ENCODE assay signal across 8 cellular contexts in genomic region chr6:7313505-7314165, GRCh38. TPM values are rescaled to one million over a fixed set of nuclear protein-coding genes. Genes with fewer than 3 reads are reported as not detected.
DNase-seq lines count a peak whose midpoint lies in the region; FAIRE-seq and TF ChIP-seq lines count a peak whose summit lies in the region.

No MANE protein-coding gene starts in this region.

- in situ Hi-C loops in astrocyte of the spinal cord (cut with HindIII; ENCODE audit: low sequenced_read_pairs) = no loop called here

- H3K4me3 ChIP-seq in astrocyte of the spinal cord (ENCODE audit: low read depth, low read length) (peak overlapping the region; percentile 96), mesendoderm (ENCODE audit: low read length) (no peak overlapping the region)

- H2BK5ac ChIP-seq in mesendoderm (ENCODE audit: low read length) = no peak overlapping the region

- FAIRE-seq in urothelium cell line (lab: Jason Lieb, UNC) = no peak

- no peaks in the 10 kb centered on the region for H3K27me3 Mint-ChIP-seq in activated naive CD4-positive, alpha-beta T cell treated with anti-CD3 and anti-CD28 coated beads for 36 hours (ENCODE audit: low read depth)

- H3K4me1 Mint-ChIP-seq in activated naive CD4-positive, alpha-beta T cell treated with anti-CD3 and anti-CD28 coated beads for 36 hours (ENCODE audit: low read depth) = peaks cover 34% of the 10 kb centered on the region

- no CpG with 5 or more reads among the region's 15 CpGs for WGBS in mesendoderm (ENCODE audit: extremely low coverage, insufficient coverage, low lambda C conversion rate)

- H2BK15ac ChIP-seq in mesendoderm (replicated peaks; ENCODE audit: low read depth) = no peak overlapping the region

- no peaks in the 10 kb centered on the region for H3K36me3 ChIP-seq in mesendoderm (ENCODE audit: control insufficient read depth, insufficient read depth, low read length)

- peaks cover 29% of the 10 kb centered on the region for H3K36me3 Mint-ChIP-seq in activated naive CD4-positive, alpha-beta T cell treated with anti-CD3 and anti-CD28 coated beads for 36 hours (ENCODE audit: low read depth)

- H3K4me2 ChIP-seq in mesendoderm (ENCODE audit: low read length) = peak overlapping the region; percentile 59

- peak overlapping the region; percentile 86 for H3K56ac ChIP-seq in mesendoderm (ENCODE audit: low read length)

- no peak overlapping the region for H3K23ac ChIP-seq in mesendoderm (ENCODE audit: low read length)

- H4K8ac ChIP-seq in mesendoderm (ENCODE audit: low read depth, low read length) = peak overlapping the region; percentile 59

- H3K79me1 ChIP-seq in mesendoderm (ENCODE audit: low read length) = peaks cover 2% of the 10 kb centered on the region

- no peak for DNase-seq in activated naive CD4-positive, alpha-beta T cell treated with anti-CD3 and anti-CD28 coated beads for 36 hours
- DNase-seq in activated naive CD4-positive, alpha-beta T cell treated with Interleukin-2 at 50 U/mL for 16 hours = no peak
- DNase-seq in astrocyte of the spinal cord (ENCODE audit: low read depth, low spot score) (no peak), mesendoderm (peak; percentile 22), urothelium cell line (ENCODE audit: low spot score) (peak; percentile 8), KG1 (lab: John Stamatoyannopoulos, UW) (no peak), GM19240 (ENCODE audit: insufficient read length, low spot score) (no peak)
- no peak for DNase-seq in activated CD4-positive, CD25-positive, alpha-beta regulatory T cell (lab: John Stamatoyannopoulos, UW)

- intact Hi-C loops in activated naive CD4-positive, alpha-beta T cell treated with anti-CD3 and anti-CD28 coated beads for 36 hours (cut with micrococcal nuclease) = loop anchor here (1.0 to 10.0 kb wide), 10 partner anchors 31 to 1121 kb away; partner anchors contain the start of genes BLOC1S5, CAGE1, EEF1E1 and RIOK1

- H4K5ac ChIP-seq in mesendoderm (ENCODE audit: low read length) = no peak overlapping the region

- H3K4me1 ChIP-seq in mesendoderm (ENCODE audit: control insufficient read depth, low read depth, low read length) = no peaks in the 10 kb centered on the region

- H2AK5ac ChIP-seq in mesendoderm (ENCODE audit: low read length) = no peak overlapping the region

- peaks cover 6% of the 10 kb centered on the region for H3K9me3 Mint-ChIP-seq in activated naive CD4-positive, alpha-beta T cell treated with anti-CD3 and anti-CD28 coated beads for 36 hours

- no peak for TF ChIP-seq CTCF in astrocyte of the spinal cord (IDR thresholded peaks at IDR 0.05; ENCODE audit: low read depth, low read length)

- CTCF ChIA-PET in activated naive CD4-positive, alpha-beta T cell treated with anti-CD3 and anti-CD28 coated beads for 36 hours (lab: Charles Lee) = interaction anchor here (0.6 to 1.1 kb wide), 2 partner anchors 38 to 303 kb away, joined by 3 read pairs; no protein-coding TSS in a partner anchor

- no peak overlapping the region for H3K4ac ChIP-seq in mesendoderm (ENCODE audit: low read depth, low read length)

- H3K79me2 ChIP-seq in mesendoderm (ENCODE audit: control insufficient read depth, insufficient read depth, low read length) = peaks cover 17% of the 10 kb centered on the region

- peak overlapping the region; percentile 92 for H3K4me3 Mint-ChIP-seq in activated naive CD4-positive, alpha-beta T cell treated with anti-CD3 and anti-CD28 coated beads for 36 hours

- peak overlapping the region; percentile 73 for H3K9ac ChIP-seq in mesendoderm (ENCODE audit: low read length)

- no peaks in the 10 kb centered on the region for H3K27me3 ChIP-seq in mesendoderm (ENCODE audit: insufficient read depth, low read length, poor library complexity)

- peak overlapping the region; percentile 4 for H3K27ac ChIP-seq in mesendoderm (ENCODE audit: low read depth, low read length)

- no peak overlapping the region for H2BK120ac ChIP-seq in mesendoderm (ENCODE audit: low read depth, low read length)

- H3K27ac Mint-ChIP-seq in activated naive CD4-positive, alpha-beta T cell treated with anti-CD3 and anti-CD28 coated beads for 36 hours = peak overlapping the region; percentile 94

- H3K18ac ChIP-seq in mesendoderm (ENCODE audit: low read length) = no peak overlapping the region

RNA-seq across cellular contexts. Expression of gene SSR1, which starts 0.6 kb away (rescaled TPM):
- total RNA-seq in activated naive CD4-positive, alpha-beta T cell treated with anti-CD3 and anti-CD28 coated beads for 36 hours = 100 to 1,000 TPM; 116 to 121 TPM
- 80.3 TPM for polyA plus RNA-seq in mesendoderm (2013, experiment 1 of 2)
- 80.3 TPM for polyA plus RNA-seq in mesendoderm (2013, experiment 2 of 2)

Comparison
In these comparisons a context has a peak if more than half of its experiments do, and no peak if none do; other contexts are left out.
1. DNase-seq: peak in mesendoderm (single experiment) and urothelium cell line (single experiment); none in activated naive CD4-positive, alpha-beta T cell treated with anti-CD3 and anti-CD28 coated beads for 36 hours (single experiment), activated naive CD4-positive, alpha-beta T cell treated with Interleukin-2 at 50 U/mL for 16 hours (single experiment), astrocyte of the spinal cord (single experiment), KG1 (single experiment), GM19240 (single experiment) and activated CD4-positive, CD25-positive, alpha-beta regulatory T cell (0 of 4).